8 cellular contexts compared by ENCODE assay signal in the genomic region with DNA sequence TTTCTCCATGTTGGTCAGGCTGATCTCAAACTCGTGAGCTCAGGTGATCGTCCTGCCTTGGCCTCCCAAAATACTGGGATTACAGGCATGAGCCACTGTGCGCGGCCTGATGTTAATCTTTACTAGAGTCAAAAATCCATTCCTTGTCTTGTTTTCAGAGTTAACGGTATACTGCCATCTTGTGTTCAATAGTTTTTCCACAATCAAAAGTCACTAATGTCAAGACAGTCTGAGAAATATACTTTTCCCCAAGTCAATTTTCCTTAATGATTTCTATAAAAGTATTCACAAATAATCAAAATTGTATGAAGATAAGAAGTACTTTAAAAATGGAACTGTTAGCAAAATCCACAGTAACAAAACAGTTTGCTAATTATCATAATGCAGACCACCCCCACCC. TPM values are rescaled to one million over a fixed set of nuclear protein-coding genes. Genes with fewer than 3 reads are reported as not detected.
DNase-seq lines count a peak whose midpoint lies in the region; ATAC-seq and TF ChIP-seq lines count a peak whose summit lies in the region.

No MANE protein-coding gene starts in this region.

- H3K9me3 ChIP-seq in left ventricle myocardium inferior (replicated peaks) = no peaks in the 10 kb centered on the region
- no peaks in the 10 kb centered on the region for H3K9me3 ChIP-seq in adrenal gland (replicated peaks in 1 of 3)

- H3K27ac ChIP-seq in left ventricle myocardium inferior (replicated peaks) = peak overlapping the region; percentile 83
- no peak overlapping the region for H3K27ac ChIP-seq in adrenal gland

- TF ChIP-seq CTCF in left ventricle myocardium inferior (IDR thresholded peaks at IDR 0.05; ENCODE audit: borderline replicate concordance) (peak; percentile 54), adrenal gland (IDR thresholded peaks at IDR 0.05) (peak in 5 of 6 experiments; percentile 22 to 46 (median 40))

- intact Hi-C loops in left ventricle myocardium inferior (cut with micrococcal nuclease) = no loop called here
- intact Hi-C loops in cardiac septum (cut with DNase I) = no loop called here
- intact Hi-C loops in adrenal gland (cut with DNase I) = no loop called here

- no peak for TF ChIP-seq POLR2A in adrenal gland (IDR thresholded peaks at IDR 0.05)

- DNase-seq in left ventricle myocardium inferior (no peak), cardiac septum (ENCODE audit: low spot score) (no peak), LHCN-M2 (ENCODE audit: low read depth) (peak; percentile 15), adrenal gland (no peak), left lobe of liver (ENCODE audit: low spot score) (no peak)
- no peak for DNase-seq in stimulated activated CD4-positive, alpha-beta T cell treated with anti-CD3 and anti-CD28 coated beads, Interleukin-2, amount 100 ng/mL, for 48 hours

- peaks cover 85% of the 10 kb centered on the region for H3K36me3 ChIP-seq in left ventricle myocardium inferior
- H3K36me3 ChIP-seq in adrenal gland (replicated peaks in 1 of 2) = peaks cover 0 to 81% of the 10 kb centered on the region in 2 donors

- H3K27me3 ChIP-seq in left ventricle myocardium inferior (ENCODE audit: low read depth) = no peaks in the 10 kb centered on the region
- no peaks in the 10 kb centered on the region for H3K27me3 ChIP-seq in adrenal gland

- H3K4me1 ChIP-seq in left ventricle myocardium inferior = peaks cover 48% of the 10 kb centered on the region
- H3K4me1 ChIP-seq in adrenal gland (replicated peaks in 1 of 2) = peaks cover 0 to 7% of the 10 kb centered on the region in 2 donors

- ATAC-seq in left lobe of liver (peak; percentile 70), HG03045 (IDR thresholded peaks at IDR 0.05; ENCODE audit: unreplicated experiment) (no peak), GM19467 (IDR thresholded peaks at IDR 0.05; ENCODE audit: unreplicated experiment) (no peak)

- H3K4me3 ChIP-seq in left ventricle myocardium inferior = no peak overlapping the region
- H3K4me3 ChIP-seq in adrenal gland = no peak overlapping the region

- 48 to 55% (median 49%) methylated on average over 5 of the region's 5 CpGs for WGBS in adrenal gland, 4 donors

RNA-seq across cellular contexts. Expression of a gene that starts 8.5 kb away (rescaled TPM):
- total RNA-seq in left ventricle myocardium inferior = 53.8 TPM
- 41.3 TPM for total RNA-seq in cardiac septum
- total RNA-seq in LHCN-M2 (2014; rRNA removed) = 19.1 and 33.7 TPM in 2 replicates
- 11.3 TPM for polyA plus RNA-seq in LHCN-M2 (2012)
- 10 to 100 TPM; 25.3 to 62.6 (median 50.6) TPM for total RNA-seq in adrenal gland
- 10 to 100 TPM; 24.8 to 32.3 (median 28.8) TPM for polyA plus RNA-seq in adrenal gland
- 20.4 TPM for total RNA-seq in left lobe of liver

RNA-seq across cellular contexts. Expression of a gene that starts 44.3 kb away (rescaled TPM):
- 14.6 TPM for total RNA-seq in left ventricle myocardium inferior
- 13.2 TPM for total RNA-seq in cardiac septum
- total RNA-seq in LHCN-M2 (2014; rRNA removed) = 22.4 and 34.0 TPM in 2 replicates
- polyA plus RNA-seq in LHCN-M2 (2012) = 9.9 TPM
- total RNA-seq in adrenal gland = 10 to 100 TPM in 6 of 8 donors, 1 to 10 TPM in 2; 8.4 to 21.4 (median 16.6) TPM
- polyA plus RNA-seq in adrenal gland = 10 to 100 TPM in 1 of 3 donors, 1 to 10 TPM in 2; 8.9 to 32.9 (median 9.4) TPM
- 8.0 TPM for total RNA-seq in left lobe of liver
